20 cellular contexts compared by ENCODE assay signal in the genomic region with DNA sequence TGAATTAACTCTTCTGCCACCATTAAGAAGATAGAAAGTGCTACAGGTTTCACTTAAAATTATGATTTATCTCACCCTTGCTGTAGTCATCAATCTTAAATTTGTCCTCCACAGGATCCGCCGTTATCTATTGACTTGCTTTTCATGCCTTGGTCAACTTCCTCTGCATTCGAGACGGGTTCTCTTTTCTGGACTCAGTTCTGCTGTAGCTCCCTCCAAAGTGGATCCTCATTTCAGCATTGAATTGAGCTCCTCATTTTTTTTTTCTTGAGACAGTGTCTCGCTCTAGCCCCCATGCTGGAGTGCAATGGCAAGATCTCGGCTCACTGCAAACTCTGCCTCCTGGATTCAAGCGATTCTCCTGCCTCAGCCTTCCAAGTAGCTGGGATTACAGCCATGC. TPM values are rescaled to one million over a fixed set of nuclear protein-coding genes. Genes with fewer than 3 reads are reported as not detected.
DNase-seq lines count a peak whose midpoint lies in the region; ATAC-seq and FAIRE-seq lines count a peak whose summit lies in the region.
"Had no signal": no experiment of that assay in that cellular context is flagged by ENCODE, and none has a peak within 500 bp of the region (broad histone marks: within the 10 kb centered on the region; RNA-seq: fewer than 3 reads in every experiment).

No MANE protein-coding gene starts in this region.

- peaks cover 11 to 35% of the 10 kb centered on the region in 2 donors for H3K36me3 Mint-ChIP-seq in activated T-cell treated with anti-CD3 and anti-CD28 coated beads, Interleukin-2, amount 50 U/mL, for 72 hours (ENCODE audit: insufficient read depth in 2 of 2)
- peaks cover 20 to 31% of the 10 kb centered on the region in 2 donors for H3K36me3 Mint-ChIP-seq in naive B cell

- no peaks in the 10 kb centered on the region for H3K9me3 Mint-ChIP-seq in activated T-cell treated with anti-CD3 and anti-CD28 coated beads, Interleukin-2, amount 50 U/mL, for 72 hours
- no peaks in the 10 kb centered on the region for H3K9me3 Mint-ChIP-seq in naive B cell
- H3K9me3 Mint-ChIP-seq: H9, neural crest cell had no signal

- peaks cover 0 to 10% (median 0%) of the 10 kb centered on the region in 11 experiments; a peak in 7 of 22 replicates for H4K20me1 ChIP-seq in BLaER1 treated with 17β-estradiol and CSF1 and Interleukin-3, amounts not matched to agents 10 nM and 100 nM

- H3K36me3 ChIP-seq in BLaER1 treated with 17β-estradiol and CSF1 and Interleukin-3, amounts not matched to agents 10 nM and 100 nM = peaks cover 45 to 91% (median 64%) of the 10 kb centered on the region in 11 experiments
- H3K36me3 ChIP-seq: right atrium auricular region had no signal

- H3K27me3 Mint-ChIP-seq in activated T-cell treated with anti-CD3 and anti-CD28 coated beads, Interleukin-2, amount 50 U/mL, for 72 hours (ENCODE audit: low read depth) = no peaks in the 10 kb centered on the region
- H3K27me3 Mint-ChIP-seq in naive B cell = no peaks in the 10 kb centered on the region

- H3K4me1 ChIP-seq in BLaER1 treated with 17β-estradiol and CSF1 and Interleukin-3, amounts not matched to agents 10 nM and 100 nM = peaks cover 47 to 100% (median 91%) of the 10 kb centered on the region in 10 experiments

- peak overlapping the region in 8 of 11 experiments; percentile 5 to 98 (median 68); a peak in 12 of 22 replicates for H3K4me2 ChIP-seq in BLaER1 treated with 17β-estradiol and CSF1 and Interleukin-3, amounts not matched to agents 10 nM and 100 nM

- DNase-seq in GM19239 (ENCODE audit: insufficient read length, low spot score) = no peak
- no peak for DNase-seq in activated T-cell treated with anti-CD3 and anti-CD28 coated beads, Interleukin-2, amount 50 U/mL, for 72 hours
- no peak for DNase-seq in naive B cell
- DNase-seq in NCI-H82 treated with DMSO at 0.1 percent for 48 hours (lab: John Stamatoyannopoulos, UW; ENCODE audit: unreplicated experiment) = no peak
- DNase-seq in COLO668 (lab: John Stamatoyannopoulos, UW; ENCODE audit: unreplicated experiment) = no peak
- no peak for DNase-seq in SKM-1 treated with dmso at 0.1 percent for 144 hours (lab: John Stamatoyannopoulos, UW; ENCODE audit: unreplicated experiment)
- DNase-seq: activated naive CD4-positive, alpha-beta T cell; body of pancreas; H9; mammary epithelial cell; NCI-H1694; NCI-H446; SHP77 treated with DMSO at 0.1 percent for 48 hours had no signal

- peak overlapping the region; percentile 52 for H3K27ac Mint-ChIP-seq in activated T-cell treated with anti-CD3 and anti-CD28 coated beads, Interleukin-2, amount 50 U/mL, for 72 hours
- peak overlapping the region in 4 of 6 donors; percentile 83 to 93 (median 86) for H3K27ac Mint-ChIP-seq in naive B cell
- H3K27ac Mint-ChIP-seq: H9 had no signal

- no peaks in the 10 kb centered on the region for H3K9me3 ChIP-seq in BLaER1 treated with 17β-estradiol and CSF1 and Interleukin-3, amounts not matched to agents 10 nM and 100 nM (replicated peaks in 1 of 11)
- H3K9me3 ChIP-seq: body of pancreas, right atrium auricular region had no signal

- H3K9ac ChIP-seq in BLaER1 treated with 17β-estradiol and CSF1 and Interleukin-3, amounts not matched to agents 10 nM and 100 nM = peak overlapping the region in 2 of 11 experiments; percentile 4 to 51; a peak in 4 of 22 replicates

- peak overlapping the region in 9 of 11 experiments; percentile 63 to 98 (median 96); a peak in 17 of 22 replicates for H3K27ac ChIP-seq in BLaER1 treated with 17β-estradiol and CSF1 and Interleukin-3, amounts not matched to agents 10 nM and 100 nM

- peak; percentile 8 for FAIRE-seq in GM19239 (lab: Jason Lieb, UNC)

- H3K27me3 ChIP-seq in BLaER1 treated with 17β-estradiol and CSF1 and Interleukin-3, amounts not matched to agents 10 nM and 100 nM = no peaks in the 10 kb centered on the region
- H3K27me3 ChIP-seq: body of pancreas, right atrium auricular region had no signal

- H3K4me3 ChIP-seq in BLaER1 treated with 17β-estradiol and CSF1 and Interleukin-3, amounts not matched to agents 10 nM and 100 nM = no peak overlapping the region
- H3K4me3 ChIP-seq: body of pancreas, right atrium auricular region had no signal

- H3K4me3 Mint-ChIP-seq in activated T-cell treated with anti-CD3 and anti-CD28 coated beads, Interleukin-2, amount 50 U/mL, for 72 hours = peak overlapping the region in 1 of 2 donors; percentile 1
- H3K4me3 Mint-ChIP-seq in naive B cell = peak overlapping the region in 7 of 8 donors; percentile 45 to 81 (median 68)
- H3K4me3 Mint-ChIP-seq: H9, neural crest cell had no signal

- no peak for ATAC-seq in activated T-cell treated with anti-CD3 and anti-CD28 coated beads, Interleukin-2, amount 50 U/mL, for 72 hours (replicated peaks in 1 of 2)
- ATAC-seq in naive B cell (ENCODE audit: low read depth in 2 of 2) (no peak), HG03354 (IDR thresholded peaks at IDR 0.05; ENCODE audit: poor library complexity, severe bottlenecking, unreplicated experiment) (no peak)
- ATAC-seq: body of pancreas, esophagus mucosa had no signal

- peaks cover 54% of the 10 kb centered on the region for H3K4me1 Mint-ChIP-seq in activated T-cell treated with anti-CD3 and anti-CD28 coated beads, Interleukin-2, amount 50 U/mL, for 72 hours (ENCODE audit: low read depth)
- peaks cover 81 to 99% (median 95%) of the 10 kb centered on the region in 3 donors for H3K4me1 Mint-ChIP-seq in naive B cell

RNA-seq across cellular contexts. Expression of a gene that starts 27.6 kb away (rescaled TPM):
- 10 to 100 TPM; 64.8 to 69.3 TPM for total RNA-seq in activated T-cell treated with anti-CD3 and anti-CD28 coated beads, Interleukin-2, amount 50 U/mL, for 72 hours
- polyA plus RNA-seq in naive B cell (ENCODE audit: low read depth in 6 of 6) = 100 to 1,000 TPM in 4 of 6 donors, 10 to 100 TPM in 2; 56.8 to 230 (median 102) TPM

RNA-seq across cellular contexts. Expression of a gene that starts 55.3 kb away (rescaled TPM):
- not detected for total RNA-seq in activated T-cell treated with anti-CD3 and anti-CD28 coated beads, Interleukin-2, amount 50 U/mL, for 72 hours
- polyA plus RNA-seq in naive B cell (ENCODE audit: low read depth in 6 of 6) = not detected
- total RNA-seq: body of pancreas, dermis microvascular lymphatic vessel endothelial cell, esophagus mucosa, H9, mammary epithelial cell, neural crest cell, right atrium auricular region, subcutaneous adipose tissue had no signal
- polyA plus RNA-seq: mammary epithelial cell had no signal
